Comparison of ENCODE assay signal across 35 cellular contexts in genomic region chr13:93765056-93765455, GRCh38.
"Had no signal": no experiment of that assay in that cellular context is flagged by ENCODE, and none has a peak within 500 bp of the region (broad histone marks: within the 10 kb centered on the region; RNA-seq: fewer than 3 reads in every experiment).

No MANE protein-coding gene starts in this region.

- H3K36me3 Mint-ChIP-seq: activated CD8-positive, alpha-beta memory T cell treated with anti-CD3 and anti-CD28 coated beads, Interleukin-2, amount 10 ng/mL, durations not matched to agents 7 days and 5 days; activated naive CD4-positive, alpha-beta T cell treated with anti-CD3 and anti-CD28 coated beads, Interleukin-2, amount 50 U/mL, for 24 hours; activated naive CD8-positive, alpha-beta T cell treated with anti-CD3 and anti-CD28 coated beads for 36 hours had no signal

- H3K27me3 Mint-ChIP-seq: activated B cell treated with CpG ODN at 0.5 μM for 24 hours; activated CD4-positive, alpha-beta T cell treated with anti-CD3 and anti-CD28 coated beads, Interleukin-2, amount 10 ng/mL, durations not matched to agents 24 days and 14 days; activated CD8-positive, alpha-beta memory T cell treated with anti-CD3 and anti-CD28 coated beads, Interleukin-2, amount 10 ng/mL, durations not matched to agents 7 days and 5 days; activated naive CD4-positive, alpha-beta T cell treated with anti-CD3 and anti-CD28 coated beads, Interleukin-2, amount 50 U/mL, for 24 hours; effector memory CD8-positive, alpha-beta T cell; T-helper 17 cell had no signal

- H3K36me3 ChIP-seq: adrenal gland, ascending aorta, esophagus squamous epithelium, gastroesophageal sphincter, heart right ventricle had no signal

- H3K4me1 Mint-ChIP-seq: activated B cell treated with CpG ODN at 0.5 μM for 24 hours; activated CD4-positive, alpha-beta T cell treated with anti-CD3 and anti-CD28 coated beads, Interleukin-2, amount 10 ng/mL, durations not matched to agents 24 days and 14 days; activated CD8-positive, alpha-beta memory T cell treated with anti-CD3 and anti-CD28 coated beads, Interleukin-2, amount 10 ng/mL, durations not matched to agents 7 days and 5 days; activated naive CD4-positive, alpha-beta T cell treated with anti-CD3 and anti-CD28 coated beads, Interleukin-2, amount 50 U/mL, for 24 hours; activated naive CD8-positive, alpha-beta T cell treated with anti-CD3 and anti-CD28 coated beads for 36 hours; activated naive CD8-positive, alpha-beta T cell treated with anti-CD3 and anti-CD28 coated beads, Interleukin-2, amount 50 U/mL, for 24 hours; T-helper 17 cell had no signal

- H3K27me3 ChIP-seq: adrenal gland, ascending aorta, esophagus squamous epithelium, foreskin keratinocyte, gastroesophageal sphincter, heart right ventricle had no signal

- ATAC-seq: activated CD4-positive, CD25-positive, alpha-beta regulatory T cell treated with anti-CD3 and anti-CD28 coated beads, Interleukin-2, amount 50 U/mL, for 24 hours; activated CD8-positive, alpha-beta memory T cell treated with anti-CD3 and anti-CD28 coated beads, Interleukin-2, amount 10 ng/mL, durations not matched to agents 7 days and 5 days; activated CD8-positive, alpha-beta T cell treated with anti-CD3 and anti-CD28 coated beads, Interleukin-2, amount 10 ng/mL, durations not matched to agents 7 days and 5 days; activated naive CD8-positive, alpha-beta T cell treated with anti-CD3 and anti-CD28 coated beads, Interleukin-2, amount 50 U/mL, for 24 hours; effector memory CD8-positive, alpha-beta T cell; foreskin keratinocyte; gastroesophageal sphincter; heart right ventricle; T-helper 17 cell had no signal

- DNase-seq: activated B cell treated with CpG ODN at 0.5 μM for 24 hours; activated CD4-positive, alpha-beta T cell treated with anti-CD3 and anti-CD28 coated beads, Interleukin-2, amount 10 ng/mL, durations not matched to agents 24 days and 14 days; activated CD4-positive, alpha-beta T cell treated with anti-CD3 and anti-CD28 coated beads, Interleukin-2, amount 50 U/mL, for 4 hours; activated CD8-positive, alpha-beta memory T cell treated with anti-CD3 and anti-CD28 coated beads, Interleukin-2, amount 10 ng/mL, durations not matched to agents 7 days and 5 days; activated CD8-positive, alpha-beta memory T cell treated with anti-CD3 and anti-CD28 coated beads, Interleukin-2, amount 50 U/mL, for 4 hours; activated CD8-positive, alpha-beta T cell treated with anti-CD3 and anti-CD28 coated beads, Interleukin-2, amount 10 ng/mL, durations not matched to agents 7 days and 5 days; activated effector memory CD4-positive, alpha-beta T cell treated with anti-CD3 and anti-CD28 coated beads, Interleukin-2, amount 50 U/mL, for 16 hours; activated naive CD4-positive, alpha-beta T cell treated with anti-CD3 and anti-CD28 coated beads for 36 hours; activated naive CD8-positive, alpha-beta T cell treated with anti-CD3 and anti-CD28 coated beads for 36 hours; activated naive CD8-positive, alpha-beta T cell treated with anti-CD3 and anti-CD28 coated beads, Interleukin-2, amount 50 U/mL, for 24 hours; activated T-cell treated with anti-CD3 and anti-CD28 coated beads, Interleukin-2, amount 50 U/mL, for 1 hour; activated T-cell treated with anti-CD3 and anti-CD28 coated beads, Interleukin-2, amount 50 U/mL, for 48 hours; adrenal gland; caudate nucleus; cortex of kidney; dermis blood vessel endothelial cell; effector CD4-positive, alpha-beta T cell; effector memory CD8-positive, alpha-beta T cell; esophagus squamous epithelium; foreskin keratinocyte; heart right ventricle; T-helper 1 cell; T-helper 17 cell; T1000; WERI-Rb-1 had no signal

- FAIRE-seq: colon, endothelial cell of umbilical vein had no signal

- H3K9me3 Mint-ChIP-seq: activated CD4-positive, alpha-beta T cell treated with anti-CD3 and anti-CD28 coated beads, Interleukin-2, amount 10 ng/mL, durations not matched to agents 24 days and 14 days; activated naive CD8-positive, alpha-beta T cell treated with anti-CD3 and anti-CD28 coated beads for 36 hours; activated naive CD8-positive, alpha-beta T cell treated with anti-CD3 and anti-CD28 coated beads, Interleukin-2, amount 50 U/mL, for 24 hours; activated T-helper 1 cell treated with anti-CD3 and anti-CD28 coated beads, Interleukin-12 subunit alpha, Interleukin-12 subunit beta, Interleukin-2, Interleukin-4 antibody, amounts not matched to agents 30 ng/mL and 10 ng/mL and 1 ng/mL, durations not matched to agents 14 hours and 24 hours and 36 hours; activated T-helper 2 cell treated with anti-CD3 and anti-CD28 coated beads, Interferon-gamma antibody, Interleukin-2, Interleukin-4, amounts not matched to agents 10 μg/mL and 5 μg/mL and 100 μg/mL, durations not matched to agents 14 hours and 24 hours and 36 hours; T-helper 2 cell treated with Interferon-gamma antibody and Interleukin-4, amounts not matched to agents 5 μg/mL and 100 μg/mL, for 36 hours had no signal

- H3K27ac Mint-ChIP-seq: activated B cell treated with CpG ODN at 0.5 μM for 24 hours; activated CD4-positive, alpha-beta T cell treated with anti-CD3 and anti-CD28 coated beads, Interleukin-2, amount 10 ng/mL, durations not matched to agents 24 days and 14 days; activated CD8-positive, alpha-beta memory T cell treated with anti-CD3 and anti-CD28 coated beads, Interleukin-2, amount 10 ng/mL, durations not matched to agents 7 days and 5 days; activated CD8-positive, alpha-beta T cell treated with anti-CD3 and anti-CD28 coated beads, Interleukin-2, amount 10 ng/mL, durations not matched to agents 7 days and 5 days; activated naive CD4-positive, alpha-beta T cell treated with anti-CD3 and anti-CD28 coated beads for 36 hours; activated naive CD4-positive, alpha-beta T cell treated with anti-CD3 and anti-CD28 coated beads, Interleukin-2, amount 50 U/mL, for 24 hours; activated naive CD8-positive, alpha-beta T cell treated with anti-CD3 and anti-CD28 coated beads for 36 hours; activated naive CD8-positive, alpha-beta T cell treated with anti-CD3 and anti-CD28 coated beads, Interleukin-2, amount 50 U/mL, for 24 hours; activated T-helper 1 cell treated with anti-CD3 and anti-CD28 coated beads, Interleukin-12 subunit alpha, Interleukin-12 subunit beta, Interleukin-2, Interleukin-4 antibody, amounts not matched to agents 30 ng/mL and 10 ng/mL and 1 ng/mL, durations not matched to agents 14 hours and 24 hours and 36 hours; activated T-helper 2 cell treated with anti-CD3 and anti-CD28 coated beads, Interferon-gamma antibody, Interleukin-2, Interleukin-4, amounts not matched to agents 10 μg/mL and 5 μg/mL and 100 μg/mL, durations not matched to agents 14 hours and 24 hours and 36 hours; effector memory CD8-positive, alpha-beta T cell; T-helper 17 cell; T-helper 2 cell treated with Interferon-gamma antibody and Interleukin-4, amounts not matched to agents 5 μg/mL and 100 μg/mL, for 36 hours had no signal

- H3K27ac ChIP-seq: adrenal gland, epithelial cell of prostate, esophagus squamous epithelium, foreskin keratinocyte, gastroesophageal sphincter, heart right ventricle, WERI-Rb-1 had no signal

- H3K4me3 Mint-ChIP-seq: activated B cell treated with CpG ODN at 0.5 μM for 24 hours; activated CD4-positive, alpha-beta T cell treated with anti-CD3 and anti-CD28 coated beads, Interleukin-2, amount 10 ng/mL, durations not matched to agents 24 days and 14 days; activated CD8-positive, alpha-beta memory T cell treated with anti-CD3 and anti-CD28 coated beads, Interleukin-2, amount 10 ng/mL, durations not matched to agents 7 days and 5 days; activated CD8-positive, alpha-beta T cell treated with anti-CD3 and anti-CD28 coated beads, Interleukin-2, amount 10 ng/mL, durations not matched to agents 7 days and 5 days; activated naive CD4-positive, alpha-beta T cell treated with anti-CD3 and anti-CD28 coated beads for 36 hours; activated naive CD4-positive, alpha-beta T cell treated with anti-CD3 and anti-CD28 coated beads, Interleukin-2, amount 50 U/mL, for 24 hours; activated naive CD8-positive, alpha-beta T cell treated with anti-CD3 and anti-CD28 coated beads for 36 hours; activated naive CD8-positive, alpha-beta T cell treated with anti-CD3 and anti-CD28 coated beads, Interleukin-2, amount 50 U/mL, for 24 hours; activated T-helper 1 cell treated with anti-CD3 and anti-CD28 coated beads, Interleukin-12 subunit alpha, Interleukin-12 subunit beta, Interleukin-2, Interleukin-4 antibody, amounts not matched to agents 30 ng/mL and 10 ng/mL and 1 ng/mL, durations not matched to agents 14 hours and 24 hours and 36 hours; effector memory CD8-positive, alpha-beta T cell; T-helper 17 cell; T-helper 2 cell treated with Interferon-gamma antibody and Interleukin-4, amounts not matched to agents 5 μg/mL and 100 μg/mL, for 36 hours had no signal

- H3K9me3 ChIP-seq: adrenal gland, ascending aorta, esophagus squamous epithelium, gastroesophageal sphincter, heart right ventricle had no signal

- H3K4me1 ChIP-seq: foreskin keratinocyte had no signal

- H3K4me3 ChIP-seq: adrenal gland, ascending aorta, esophagus squamous epithelium, gastroesophageal sphincter, heart right ventricle had no signal
